11 cellular contexts compared by ENCODE assay signal in genomic region chr2:239339726-239340654, GRCh38.
A peak's percentile ranks its signal among the peaks of the same experiment; 100 is the strongest.
DNase-seq lines count a peak whose midpoint lies in the region; ATAC-seq and TF ChIP-seq lines count a peak whose summit lies in the region.
"Had no signal": no experiment of that assay in that cellular context is flagged by ENCODE, and none has a peak within 500 bp of the region (broad histone marks: within the 10 kb centered on the region; RNA-seq: fewer than 3 reads in every experiment).

No MANE protein-coding gene starts in this region.

- no peaks in the 10 kb centered on the region for H4K20me1 ChIP-seq in OCI-LY7 (ENCODE audit: insufficient read depth, low read length)

- ATAC-seq in HG02870 (IDR thresholded peaks at IDR 0.05; ENCODE audit: unreplicated experiment): peak; percentile 47
- peak; percentile 89 to 94 for ATAC-seq in activated T-cell treated with anti-CD3 and anti-CD28 coated beads, Interleukin-2, amount 50 U/mL, for 72 hours (replicated peaks in 1 of 2)
- ATAC-seq in stimulated activated memory B cell treated with anti-CD40 and anti-IgM and Interleukin-4, amounts not matched to agents 10 μg/mL and 1 μg/mL and 100 μg/mL, for 72 hours: peak; percentile 77

- H3K27ac Mint-ChIP-seq in activated T-cell treated with anti-CD3 and anti-CD28 coated beads, Interleukin-2, amount 50 U/mL, for 72 hours: peak overlapping the region; percentile 72
- peak overlapping the region; percentile 23 for H3K27ac Mint-ChIP-seq in stimulated activated memory B cell treated with anti-CD40 and anti-IgM and Interleukin-4, amounts not matched to agents 10 μg/mL and 1 μg/mL and 100 μg/mL, for 72 hours

- H2AFZ ChIP-seq in OCI-LY7 (ENCODE audit: low read length): no peak overlapping the region

- intact Hi-C loops in OCI-LY7 (cut with micrococcal nuclease; ENCODE audit: unreplicated experiment): no loop called here

- peak overlapping the region; percentile 65 to 68 for H3K4me3 Mint-ChIP-seq in activated T-cell treated with anti-CD3 and anti-CD28 coated beads, Interleukin-2, amount 50 U/mL, for 72 hours
- no peak overlapping the region for H3K4me3 Mint-ChIP-seq in stimulated activated memory B cell treated with anti-CD40 and anti-IgM and Interleukin-4, amounts not matched to agents 10 μg/mL and 1 μg/mL and 100 μg/mL, for 72 hours

- H3K36me3 ChIP-seq in OCI-LY7 (ENCODE audit: insufficient read depth, low read length): no peaks in the 10 kb centered on the region
- H3K36me3 ChIP-seq: Peyer's patch had no signal

- H3K4me1 Mint-ChIP-seq in activated T-cell treated with anti-CD3 and anti-CD28 coated beads, Interleukin-2, amount 50 U/mL, for 72 hours (ENCODE audit: low read depth): peaks cover 38% of the 10 kb centered on the region
- peaks cover 24% of the 10 kb centered on the region for H3K4me1 Mint-ChIP-seq in stimulated activated memory B cell treated with anti-CD40 and anti-IgM and Interleukin-4, amounts not matched to agents 10 μg/mL and 1 μg/mL and 100 μg/mL, for 72 hours

- H3K9me3 ChIP-seq in OCI-LY7 (ENCODE audit: low read length): no peaks in the 10 kb centered on the region
- H3K9me3 ChIP-seq: Peyer's patch had no signal

- H3K9me3 Mint-ChIP-seq in activated T-cell treated with anti-CD3 and anti-CD28 coated beads, Interleukin-2, amount 50 U/mL, for 72 hours: no peaks in the 10 kb centered on the region
- H3K9me3 Mint-ChIP-seq in stimulated activated memory B cell treated with anti-CD40 and anti-IgM and Interleukin-4, amounts not matched to agents 10 μg/mL and 1 μg/mL and 100 μg/mL, for 72 hours: no peaks in the 10 kb centered on the region

- H3K4me3 ChIP-seq in OCI-LY7 (ENCODE audit: low read depth, low read length, poor library complexity, severe bottlenecking): no peak overlapping the region
- H3K4me3 ChIP-seq: Peyer's patch had no signal

- no peak for TF ChIP-seq CTCF in OCI-LY7 (conservative IDR thresholded peaks at IDR 0.05; ENCODE audit: low read length)

- no peaks in the 10 kb centered on the region for H3K9me2 ChIP-seq in OCI-LY7 (ENCODE audit: insufficient read depth, low read length)

- POLR2A ChIA-PET in OCI-LY7 (lab: Charles Lee): no interaction called here

- peak; percentile 62 for DNase-seq in NK-92 treated with Interleukin-12 subunit alpha and Interleukin-12 subunit beta, amount 100 ng/mL, for 24 hours (lab: John Stamatoyannopoulos, UW)
- DNase-seq in NK-92 (lab: John Stamatoyannopoulos, UW; ENCODE audit: unreplicated experiment) (no peak), OCI-LY7 (ENCODE audit: low spot score) (no peak), NCI-H1694 (lab: John Stamatoyannopoulos, UW) (no peak), NOMO-1 treated with DMSO at 0.1 percent for 48 hours (lab: John Stamatoyannopoulos, UW; ENCODE audit: unreplicated experiment) (no peak)
- peak; percentile 65 to 77 for DNase-seq in activated T-cell treated with anti-CD3 and anti-CD28 coated beads, Interleukin-2, amount 50 U/mL, for 72 hours
- DNase-seq: cortex of kidney had no signal

- H3K27ac ChIP-seq in OCI-LY7 (ENCODE audit: low read depth, low read length, poor library complexity, severe bottlenecking): no peak overlapping the region
- H3K27ac ChIP-seq: 22Rv1, Peyer's patch had no signal

- CTCF ChIA-PET in OCI-LY7 (lab: Charles Lee; ENCODE audit: unreplicated experiment): no interaction called here

- no peaks in the 10 kb centered on the region for H3K27me3 Mint-ChIP-seq in activated T-cell treated with anti-CD3 and anti-CD28 coated beads, Interleukin-2, amount 50 U/mL, for 72 hours (ENCODE audit: low read depth)
- no peaks in the 10 kb centered on the region for H3K27me3 Mint-ChIP-seq in stimulated activated memory B cell treated with anti-CD40 and anti-IgM and Interleukin-4, amounts not matched to agents 10 μg/mL and 1 μg/mL and 100 μg/mL, for 72 hours

- H3K4me1 ChIP-seq in OCI-LY7 (ENCODE audit: insufficient read depth, low read length, poor library complexity, severe bottlenecking): no peaks in the 10 kb centered on the region

- no peaks in the 10 kb centered on the region for H3K79me2 ChIP-seq in OCI-LY7 (ENCODE audit: insufficient read depth, low read depth, low read length)

- BruUV-seq in OCI-LY7 (replicated peaks; lab: Mats Ljungman, UMichigan): no TSS peak

- no peak overlapping the region for H3K4me2 ChIP-seq in OCI-LY7 (ENCODE audit: low read length)

- H3K36me3 Mint-ChIP-seq in activated T-cell treated with anti-CD3 and anti-CD28 coated beads, Interleukin-2, amount 50 U/mL, for 72 hours (ENCODE audit: insufficient read depth in 2 of 2): peaks cover 0 to 1% of the 10 kb centered on the region in 2 donors
- peaks cover 34% of the 10 kb centered on the region for H3K36me3 Mint-ChIP-seq in stimulated activated memory B cell treated with anti-CD40 and anti-IgM and Interleukin-4, amounts not matched to agents 10 μg/mL and 1 μg/mL and 100 μg/mL, for 72 hours

Comparison
In these comparisons a context has a peak if more than half of its experiments do, and no peak if none do; other contexts are left out.
1. DNase-seq: peak in NK-92 treated with Interleukin-12 subunit alpha and Interleukin-12 subunit beta, amount 100 ng/mL, for 24 hours (single experiment) and activated T-cell treated with anti-CD3 and anti-CD28 coated beads, Interleukin-2, amount 50 U/mL, for 72 hours (2 of 2); none in NK-92 (single experiment), OCI-LY7 (single experiment), NCI-H1694 (single experiment) and NOMO-1 treated with DMSO at 0.1 percent for 48 hours (single experiment).
2. Peak in every context shown above with its lines, with median percentiles within 50 percentile points of each other: ATAC-seq.